In the genomic region with DNA sequence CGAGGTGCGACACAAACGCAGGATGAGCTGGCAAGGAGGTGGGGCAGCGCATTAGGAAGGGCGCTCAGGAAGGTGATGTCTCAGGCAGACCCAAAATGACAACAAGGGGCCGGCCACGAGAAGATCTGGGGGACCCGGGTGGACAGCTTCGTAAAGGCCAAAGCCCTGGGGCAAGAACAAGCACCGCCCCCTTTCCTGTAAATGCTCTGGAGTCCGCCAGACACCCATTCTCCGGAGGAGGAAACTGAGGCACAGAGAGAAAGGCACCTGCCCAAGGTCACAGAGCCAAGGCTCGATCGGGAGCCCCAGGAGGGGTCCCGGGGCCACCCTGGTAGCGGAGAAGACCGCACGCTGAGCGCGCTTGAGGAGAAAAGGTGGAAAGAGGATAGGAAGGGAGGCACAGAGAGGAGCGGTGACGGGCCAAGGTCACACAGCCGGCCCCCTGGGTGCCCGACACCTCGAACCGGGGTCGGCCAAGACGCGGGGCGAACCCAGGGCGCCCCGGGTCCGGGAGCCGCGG, we compare ENCODE assay signal across 6 cellular contexts. TPM values are rescaled to one million over a fixed set of nuclear protein-coding genes. Genes with fewer than 3 reads are reported as not detected.
DNase-seq lines count a peak whose midpoint lies in the region; ATAC-seq and TF ChIP-seq lines count a peak whose summit lies in the region.

No MANE protein-coding gene starts in this region.

- no peak for TF ChIP-seq POLR2A in testis (IDR thresholded peaks at IDR 0.05)

- WGBS in testis, 2 donors = 0 to 1% methylated on average over 26 to 31 of the region's 35 CpGs

- CTCF ChIA-PET in activated CD4-positive, alpha-beta memory T cell treated with anti-CD3 and anti-CD28 coated beads, Interleukin-2, amount 10 ng/mL, durations not matched to agents 7 days and 5 days (lab: Charles Lee) = interaction anchor here (0.6 to 4.6 kb wide), 4 partner anchors 52 to 208 kb away, joined by 4 to 21 read pairs (median 12); a partner anchor contains a TSS

- H3K36me3 ChIP-seq in testis (ENCODE audit: low read depth, missing control alignments) = no peaks in the 10 kb centered on the region

- H3K36me3 Mint-ChIP-seq in activated CD4-positive, alpha-beta memory T cell treated with anti-CD3 and anti-CD28 coated beads, Interleukin-2, amount 10 ng/mL, durations not matched to agents 7 days and 5 days (ENCODE audit: low read depth) = peaks cover 83% of the 10 kb centered on the region

- peaks cover 46% of the 10 kb centered on the region for H3K4me1 ChIP-seq in testis

- POLR2A ChIA-PET in activated CD4-positive, alpha-beta memory T cell treated with anti-CD3 and anti-CD28 coated beads, Interleukin-2, amount 10 ng/mL, durations not matched to agents 7 days and 5 days (lab: Charles Lee) = interaction anchor here (0.6 to 5.0 kb wide), 28 partner anchors 7 to 1727 kb away, joined by 3 to 32 read pairs (median 5); a partner anchor contains a TSS

- H3K27ac Mint-ChIP-seq in activated CD4-positive, alpha-beta memory T cell treated with anti-CD3 and anti-CD28 coated beads, Interleukin-2, amount 10 ng/mL, durations not matched to agents 7 days and 5 days = peak overlapping the region; percentile 96

- intact Hi-C loops in testis (cut with DNase I; ENCODE audit: low total_unique reads) = loop anchor here (5.0 kb wide), 1 partner anchor 65 kb away; no protein-coding TSS in a partner anchor

- no peak for ATAC-seq in HG02588 (IDR thresholded peaks at IDR 0.05; ENCODE audit: unreplicated experiment)
- ATAC-seq in HG03520 (IDR thresholded peaks at IDR 0.05; ENCODE audit: unreplicated experiment) = no peak

- no peaks in the 10 kb centered on the region for H3K27me3 ChIP-seq in testis

- peak overlapping the region; percentile 99 for H3K4me3 Mint-ChIP-seq in activated CD4-positive, alpha-beta memory T cell treated with anti-CD3 and anti-CD28 coated beads, Interleukin-2, amount 10 ng/mL, durations not matched to agents 7 days and 5 days

- peak overlapping the region; percentile 96 for H3K4me3 ChIP-seq in GM12875 (ENCODE audit: low read depth, low read length)
- H3K4me3 ChIP-seq in iPS-11a (ENCODE audit: low read depth, low read length) = peak overlapping the region; percentile 99
- peak overlapping the region; percentile 97 to 99 for H3K4me3 ChIP-seq in testis

- H3K4me1 Mint-ChIP-seq in activated CD4-positive, alpha-beta memory T cell treated with anti-CD3 and anti-CD28 coated beads, Interleukin-2, amount 10 ng/mL, durations not matched to agents 7 days and 5 days = peaks cover 61% of the 10 kb centered on the region

- no peak for TF ChIP-seq CTCF in GM12875 (IDR thresholded peaks at IDR 0.05; ENCODE audit: borderline replicate concordance, insufficient read depth, low read depth, low read length)
- no peak for TF ChIP-seq CTCF in testis (IDR thresholded peaks at IDR 0.05)

- no peaks in the 10 kb centered on the region for H3K9me3 Mint-ChIP-seq in activated CD4-positive, alpha-beta memory T cell treated with anti-CD3 and anti-CD28 coated beads, Interleukin-2, amount 10 ng/mL, durations not matched to agents 7 days and 5 days

- peak overlapping the region; percentile 94 to 98 for H3K27ac ChIP-seq in testis

- H3K9me3 ChIP-seq in testis = no peaks in the 10 kb centered on the region

- H3K27me3 Mint-ChIP-seq in activated CD4-positive, alpha-beta memory T cell treated with anti-CD3 and anti-CD28 coated beads, Interleukin-2, amount 10 ng/mL, durations not matched to agents 7 days and 5 days = no peaks in the 10 kb centered on the region

- peak; percentile 33 for DNase-seq in activated CD4-positive, alpha-beta memory T cell treated with anti-CD3 and anti-CD28 coated beads, Interleukin-2, amount 10 ng/mL, durations not matched to agents 7 days and 5 days
- no peak for DNase-seq in testis

RNA-seq across cellular contexts. Expression of a gene that starts 0.6 kb away (rescaled TPM):
- total RNA-seq in activated CD4-positive, alpha-beta memory T cell treated with anti-CD3 and anti-CD28 coated beads, Interleukin-2, amount 10 ng/mL, durations not matched to agents 7 days and 5 days = 10 to 100 TPM; 90.5 to 90.7 TPM
- total RNA-seq in testis = 100 to 1,000 TPM; 173 to 209 TPM
- 84.1 TPM for polyA plus RNA-seq in testis (ENCODE audit: insufficient read depth, low read depth, low replicate concordance)

RNA-seq across cellular contexts. Expression of a gene that starts 0.9 kb away (rescaled TPM):
- 100 to 1,000 TPM; 124 to 126 TPM for total RNA-seq in activated CD4-positive, alpha-beta memory T cell treated with anti-CD3 and anti-CD28 coated beads, Interleukin-2, amount 10 ng/mL, durations not matched to agents 7 days and 5 days
- 100 to 1,000 TPM; 202 to 220 TPM for total RNA-seq in testis
- polyA plus RNA-seq in testis (ENCODE audit: insufficient read depth, low read depth, low replicate concordance) = 83.2 TPM

RNA-seq across cellular contexts. Expression of a gene that starts 54.3 kb away (rescaled TPM):
- under 1 TPM; 0.38 to 0.53 TPM for total RNA-seq in activated CD4-positive, alpha-beta memory T cell treated with anti-CD3 and anti-CD28 coated beads, Interleukin-2, amount 10 ng/mL, durations not matched to agents 7 days and 5 days
- total RNA-seq in testis = 1 to 10 TPM; 5.6 to 7.0 TPM
- 3.0 TPM for polyA plus RNA-seq in testis (ENCODE audit: insufficient read depth, low read depth, low replicate concordance)

RNA-seq across cellular contexts. Expression of a gene that starts 58.3 kb away (rescaled TPM):
- 10 to 100 TPM; 38.7 to 39.5 TPM for total RNA-seq in activated CD4-positive, alpha-beta memory T cell treated with anti-CD3 and anti-CD28 coated beads, Interleukin-2, amount 10 ng/mL, durations not matched to agents 7 days and 5 days
- 100 to 1,000 TPM in 1 of 2 donors, 10 to 100 TPM in 1; 98.0 to 198 TPM for total RNA-seq in testis
- 152 TPM for polyA plus RNA-seq in testis (ENCODE audit: insufficient read depth, low read depth, low replicate concordance)

RNA-seq across cellular contexts. Expression of a gene that starts 58.8 kb away (rescaled TPM):
- 1 to 10 TPM; 2.5 to 3.2 TPM for total RNA-seq in activated CD4-positive, alpha-beta memory T cell treated with anti-CD3 and anti-CD28 coated beads, Interleukin-2, amount 10 ng/mL, durations not matched to agents 7 days and 5 days
- total RNA-seq in testis = 10 to 100 TPM; 18.8 to 21.0 TPM
- polyA plus RNA-seq in testis (ENCODE audit: insufficient read depth, low read depth, low replicate concordance) = 8.1 TPM

Comparison
In these comparisons a context has a peak if more than half of its experiments do, and no peak if none do; other contexts are left out.
1. RNA of a gene that starts 54.3 kb away (total RNA-seq): 5.6 to 7.0 TPM in testis; 0.38 to 0.53 TPM in activated CD4-positive, alpha-beta memory T cell treated with anti-CD3 and anti-CD28 coated beads, Interleukin-2, amount 10 ng/mL, durations not matched to agents 7 days and 5 days; every median in the first group is over 4 times any median in the second.
2. Peak in every context shown above with its lines, with median percentiles within 50 percentile points of each other: H3K4me3 ChIP-seq.